In genomic region chr11:20021771-20022362, GRCh38 we compare ENCODE assay signal across 20 cellular contexts.
DNase-seq lines count a peak whose midpoint lies in the region; ATAC-seq and TF ChIP-seq lines count a peak whose summit lies in the region.
"Had no signal": no experiment of that assay in that cellular context is flagged by ENCODE, and none has a peak within 500 bp of the region (broad histone marks: within the 10 kb centered on the region; RNA-seq: fewer than 3 reads in every experiment).

No MANE protein-coding gene starts in this region.

- no peak overlapping the region for H2BK15ac ChIP-seq in mesendoderm (replicated peaks; ENCODE audit: low read depth)

- H2BK5ac ChIP-seq in mesendoderm (ENCODE audit: low read length): peak overlapping the region; percentile 36

- H3K4me3 Mint-ChIP-seq in Calu3 (ENCODE audit: low read depth, unreplicated experiment): no peak overlapping the region
- H3K4me3 Mint-ChIP-seq: activated T-helper 1 cell treated with anti-CD3 and anti-CD28 coated beads, Interleukin-12 subunit alpha, Interleukin-12 subunit beta, Interleukin-2, Interleukin-4 antibody, amounts not matched to agents 30 ng/mL and 10 ng/mL and 1 ng/mL, durations not matched to agents 14 hours and 24 hours and 36 hours; B cell; dendritic cell treated with granulocyte-macrophage colony-stimulating factor and Interleukin-4, amounts not matched to agents 40 ng/mL and 50 ng/mL, for 4 days; memory B cell; stimulated activated naive CD8-positive, alpha-beta T cell treated with anti-CD3 and anti-CD28 coated beads, Interleukin-15, amount 100 ng/mL, for 72 hours had no signal

- CTCF ChIA-PET in Calu3 (lab: Charles Lee): interaction anchor here (1.1 to 2.9 kb wide), 4 partner anchors 9 to 68 kb away, joined by 4 to 10 read pairs (median 4); no protein-coding TSS in a partner anchor

- peak overlapping the region; percentile 78 for H3K56ac ChIP-seq in mesendoderm (ENCODE audit: low read length)

- H3K27ac ChIP-seq in mesendoderm (ENCODE audit: low read depth, low read length) (peak overlapping the region; percentile 60), upper lobe of left lung (no peak overlapping the region)
- H3K27ac ChIP-seq: adrenal gland, spleen had no signal

- H3K79me2 ChIP-seq in mesendoderm (ENCODE audit: control insufficient read depth, insufficient read depth, low read length): peaks cover 29% of the 10 kb centered on the region

- H3K4me2 ChIP-seq in mesendoderm (ENCODE audit: low read length): no peak overlapping the region

- WGBS in mesendoderm (ENCODE audit: extremely low coverage, insufficient coverage, low lambda C conversion rate): no CpG with 5 or more reads among the region's 4 CpGs
- 77 to 84% methylated on average over 3 to 4 of the region's 4 CpGs for WGBS in upper lobe of left lung, 2 donors

- peak overlapping the region; percentile 61 for H2BK120ac ChIP-seq in mesendoderm (ENCODE audit: low read depth, low read length)

- H3K27me3 ChIP-seq in mesendoderm (ENCODE audit: insufficient read depth, low read length, poor library complexity) (no peaks in the 10 kb centered on the region), upper lobe of left lung (no peaks in the 10 kb centered on the region)
- H3K27me3 ChIP-seq: spleen had no signal

- TF ChIP-seq CTCF in Calu3 (IDR thresholded peaks at IDR 0.05; ENCODE audit: unreplicated experiment) (no peak), upper lobe of left lung (IDR thresholded peaks at IDR 0.05) (no peak)

- H3K4me1 Mint-ChIP-seq in Calu3 (ENCODE audit: low read depth, unreplicated experiment): peaks cover 32% of the 10 kb centered on the region
- H3K4me1 Mint-ChIP-seq: B cell; memory B cell; stimulated activated naive CD8-positive, alpha-beta T cell treated with anti-CD3 and anti-CD28 coated beads, Interleukin-15, amount 100 ng/mL, for 72 hours had no signal

- H3K9ac ChIP-seq in mesendoderm (ENCODE audit: low read length): peak overlapping the region; percentile 52

- BruUV-seq in Calu3 (replicated peaks; lab: Mats Ljungman, UMichigan): no TSS peak

- no peaks in the 10 kb centered on the region for H3K79me1 ChIP-seq in mesendoderm (ENCODE audit: low read length)

- H3K27me3 Mint-ChIP-seq in Calu3 (ENCODE audit: unreplicated experiment): no peaks in the 10 kb centered on the region
- H3K27me3 Mint-ChIP-seq: dendritic cell treated with granulocyte-macrophage colony-stimulating factor and Interleukin-4, amounts not matched to agents 40 ng/mL and 50 ng/mL, for 4 days had no signal

- H3K23ac ChIP-seq in mesendoderm (ENCODE audit: low read length): no peak overlapping the region

- no peak overlapping the region for H3K4ac ChIP-seq in mesendoderm (ENCODE audit: low read depth, low read length)

- H3K18ac ChIP-seq in mesendoderm (ENCODE audit: low read length): peak overlapping the region; percentile 63

- TF ChIP-seq POLR2A in upper lobe of left lung (IDR thresholded peaks at IDR 0.05): no peak

- H4K5ac ChIP-seq in mesendoderm (ENCODE audit: low read length): no peak overlapping the region

- H3K36me3 ChIP-seq in mesendoderm (ENCODE audit: control insufficient read depth, insufficient read depth, low read length) (no peaks in the 10 kb centered on the region), upper lobe of left lung (no peaks in the 10 kb centered on the region)
- H3K36me3 ChIP-seq: adrenal gland, spleen had no signal

- H3K4me1 ChIP-seq in mesendoderm (ENCODE audit: control insufficient read depth, low read depth, low read length): peaks cover 16% of the 10 kb centered on the region
- H3K4me1 ChIP-seq in upper lobe of left lung: no peaks in the 10 kb centered on the region
- H3K4me1 ChIP-seq: adrenal gland, spleen had no signal

- no peak overlapping the region for H2AK5ac ChIP-seq in mesendoderm (ENCODE audit: low read length)

- no peaks in the 10 kb centered on the region for H3K9me3 ChIP-seq in upper lobe of left lung
- H3K9me3 ChIP-seq: adrenal gland, spleen had no signal

- H3K4me3 ChIP-seq in mesendoderm (ENCODE audit: low read length): no peak overlapping the region
- no peak overlapping the region for H3K4me3 ChIP-seq in upper lobe of left lung
- H3K4me3 ChIP-seq: adrenal gland, spleen had no signal

- ATAC-seq in upper lobe of left lung (ENCODE audit: low FRiP score in 2 of 2): no peak
- ATAC-seq: stimulated activated naive CD8-positive, alpha-beta T cell treated with anti-CD3 and anti-CD28 coated beads, Interleukin-15, amount 100 ng/mL, for 72 hours had no signal

- no peaks in the 10 kb centered on the region for H3K36me3 Mint-ChIP-seq in Calu3 (ENCODE audit: insufficient read depth, unreplicated experiment)
- H3K36me3 Mint-ChIP-seq: memory B cell had no signal

- no peaks in the 10 kb centered on the region for H3K9me3 Mint-ChIP-seq in Calu3 (ENCODE audit: low read depth, unreplicated experiment)
- H3K9me3 Mint-ChIP-seq: activated T-helper 1 cell treated with anti-CD3 and anti-CD28 coated beads, Interleukin-12 subunit alpha, Interleukin-12 subunit beta, Interleukin-2, Interleukin-4 antibody, amounts not matched to agents 30 ng/mL and 10 ng/mL and 1 ng/mL, durations not matched to agents 14 hours and 24 hours and 36 hours; dendritic cell treated with granulocyte-macrophage colony-stimulating factor and Interleukin-4, amounts not matched to agents 40 ng/mL and 50 ng/mL, for 4 days; memory B cell; stimulated activated naive CD8-positive, alpha-beta T cell treated with anti-CD3 and anti-CD28 coated beads, Interleukin-15, amount 100 ng/mL, for 72 hours had no signal

- H3K27ac Mint-ChIP-seq in Calu3 (ENCODE audit: unreplicated experiment): peak overlapping the region; percentile 37
- H3K27ac Mint-ChIP-seq: activated T-helper 1 cell treated with anti-CD3 and anti-CD28 coated beads, Interleukin-12 subunit alpha, Interleukin-12 subunit beta, Interleukin-2, Interleukin-4 antibody, amounts not matched to agents 30 ng/mL and 10 ng/mL and 1 ng/mL, durations not matched to agents 14 hours and 24 hours and 36 hours; B cell; dendritic cell treated with granulocyte-macrophage colony-stimulating factor and Interleukin-4, amounts not matched to agents 40 ng/mL and 50 ng/mL, for 4 days; memory B cell; stimulated activated naive CD8-positive, alpha-beta T cell treated with anti-CD3 and anti-CD28 coated beads, Interleukin-15, amount 100 ng/mL, for 72 hours had no signal

- no peak for TF ChIP-seq EP300 in upper lobe of left lung (IDR thresholded peaks at IDR 0.05)

- H4K8ac ChIP-seq in mesendoderm (ENCODE audit: low read depth, low read length): peak overlapping the region; percentile 1

- DNase-seq in Calu3 (peak; percentile 41), NCI-H526 treated with DMSO at 0.1 percent for 48 hours (lab: John Stamatoyannopoulos, UW) (peak; percentile 22), ecto neural progenitor cell (ENCODE audit: low spot score) (peak; percentile 65), mesendoderm (no peak), OCI-M2 (lab: John Stamatoyannopoulos, UW; ENCODE audit: unreplicated experiment) (no peak), upper lobe of left lung (no peak), OCI-M1 (lab: John Stamatoyannopoulos, UW) (no peak), C1 segment of cervical spinal cord (lab: John Stamatoyannopoulos, UW) (no peak)
- DNase-seq: activated CD4-positive, alpha-beta T cell treated with anti-CD3 and anti-CD28 coated beads, Interleukin-2, amount 50 U/mL, for 4 hours; adrenal gland; DND-41; Karpas-422; NCI-H1694 treated with DMSO at 0.1 percent for 48 hours; spleen; stimulated activated naive CD8-positive, alpha-beta T cell treated with anti-CD3 and anti-CD28 coated beads, Interleukin-15, amount 100 ng/mL, for 72 hours; T-helper 9 cell had no signal

- intact Hi-C loops in Calu3 (cut with micrococcal nuclease; ENCODE audit: unreplicated experiment): no loop called here

Comparison
In these comparisons a context has a peak if more than half of its experiments do, and no peak if none do; other contexts are left out.
1. DNase-seq: peak in Calu3 (single experiment), NCI-H526 treated with DMSO at 0.1 percent for 48 hours (single experiment) and ecto neural progenitor cell (single experiment); none in mesendoderm (single experiment), OCI-M2 (single experiment), upper lobe of left lung (0 of 2), OCI-M1 (single experiment) and C1 segment of cervical spinal cord (0 of 14).